ENCODE assay signal across 1 cellular context in genomic region chr19:14432817-14433453, GRCh38.
TF ChIP-seq lines count a peak whose summit lies in the region.

TSS of gene PKN1 (plus strand) at chr19:14433306. CDS start at chr19:14433522, 216 bp downstream.

TF ChIP-seq in WTC11, 78 proteins besides CTCF, POLR2A, EP300 and RAD21 (continued from another document):
- TF ChIP-seq PRDM15 (CRISPR knock-in tag; IDR thresholded peaks at IDR 0.05) (no peak), AR (CRISPR knock-in tag; IDR thresholded peaks at IDR 0.05) (no peak), JUN (CRISPR knock-in tag; IDR thresholded peaks at IDR 0.05) (no peak), ZNF425 (CRISPR knock-in tag; conservative IDR thresholded peaks at IDR 0.05) (no peak)
